Comparison of ENCODE assay signal across 14 cellular contexts in the genomic region with DNA sequence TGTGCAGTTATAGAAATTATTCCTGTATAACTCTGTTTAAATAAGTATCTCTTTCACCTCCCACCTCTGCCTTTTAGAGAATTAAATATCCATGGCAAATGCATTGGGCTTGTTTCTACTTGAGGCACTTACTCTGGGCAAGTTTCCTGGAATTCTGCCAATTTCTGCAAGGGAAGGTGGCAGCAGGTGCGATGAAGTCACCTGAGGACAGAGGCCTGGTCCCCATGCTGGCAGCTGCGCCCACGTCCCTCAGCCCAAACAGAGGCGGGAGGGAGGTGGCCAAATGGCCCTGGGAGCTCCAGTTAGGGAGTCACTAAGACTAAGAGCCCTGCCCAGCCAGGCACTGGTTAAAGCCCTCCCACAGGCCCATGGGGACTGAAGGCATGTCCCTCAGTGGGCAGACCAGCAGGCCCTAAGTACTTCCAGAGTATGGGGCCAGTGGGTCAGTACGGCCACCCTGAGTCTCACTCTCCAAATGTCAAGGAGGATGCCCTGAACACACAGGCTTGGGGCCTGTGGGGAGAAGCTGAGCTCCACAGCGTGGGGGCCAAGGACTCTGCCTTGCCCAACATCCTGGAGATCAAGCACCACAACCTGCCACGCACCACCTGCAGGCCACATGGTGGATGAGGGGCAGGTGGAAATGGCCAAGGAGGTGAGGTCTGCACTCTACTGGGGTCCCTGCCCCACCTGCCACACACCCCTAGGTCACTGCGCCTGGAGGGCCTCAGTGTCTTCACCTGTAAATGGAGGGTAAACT. TPM values are rescaled to one million over a fixed set of nuclear protein-coding genes. Genes with fewer than 3 reads are reported as not detected.
DNase-seq lines count a peak whose midpoint lies in the region; ATAC-seq lines count a peak whose summit lies in the region.
"Had no signal": no experiment of that assay in that cellular context is flagged by ENCODE, and none has a peak within 500 bp of the region (broad histone marks: within the 10 kb centered on the region; RNA-seq: fewer than 3 reads in every experiment).

No MANE protein-coding gene starts in this region.

- peak; percentile 75 for ATAC-seq in esophagus mucosa

- DNase-seq in COR-L47 (lab: John Stamatoyannopoulos, UW) (peak; percentile 81), NCI-H1105 (lab: John Stamatoyannopoulos, UW) (peak; percentile 96), NCI-H69 (lab: John Stamatoyannopoulos, UW) (peak; percentile 85), amygdala (lab: John Stamatoyannopoulos, UW) (no peak), anterior cingulate cortex (lab: John Stamatoyannopoulos, UW) (no peak), ureter (ENCODE audit: low spot score) (no peak)
- DNase-seq in activated naive CD4-positive, alpha-beta T cell (lab: John Stamatoyannopoulos, UW) = no peak
- DNase-seq: activated CD4-positive, alpha-beta T cell treated with anti-CD3 and anti-CD28 coated beads, Interleukin-2, amount 50 U/mL, for 1 hour; activated T-cell treated with anti-CD3 and anti-CD28 coated beads, Interleukin-2, amount 50 U/mL, for 48 hours; cerebellar nuclear complex; H7; Peyer's patch; T-helper 2 cell had no signal

RNA-seq across cellular contexts. Expression of a gene that starts 19.4 kb away (rescaled TPM):
- total RNA-seq in esophagus mucosa (37.2 TPM), ureter (19.1 TPM)

RNA-seq across cellular contexts. Expression of a gene that starts 45.6 kb away (rescaled TPM):
- total RNA-seq in esophagus mucosa (47.3 TPM), ureter (2.1 TPM)

RNA-seq across cellular contexts. Expression of a gene that starts 50.4 kb away (rescaled TPM):
- total RNA-seq in esophagus mucosa = 33.4 TPM
- total RNA-seq in ureter = 6.2 TPM

Comparison
In these comparisons a context has a peak if more than half of its experiments do, and no peak if none do; other contexts are left out.
1. DNase-seq: peak in COR-L47 (single experiment), NCI-H1105 (single experiment) and NCI-H69 (single experiment); none in amygdala (0 of 56), anterior cingulate cortex (0 of 58), activated naive CD4-positive, alpha-beta T cell (0 of 4) and ureter (single experiment).
2. RNA of a gene that starts 45.6 kb away (total RNA-seq): 47.3 TPM in esophagus mucosa (single experiment); 2.1 TPM in ureter (single experiment); every median in the first group is over 10 times any median in the second.